ENCODE assay signal across 19 cellular contexts in genomic region chr15:101132390-101133180, GRCh38.
"Had no signal": no experiment of that assay in that cellular context is flagged by ENCODE, and none has a peak within 500 bp of the region (broad histone marks: within the 10 kb centered on the region; RNA-seq: fewer than 3 reads in every experiment).

No MANE protein-coding gene starts in this region.

- FAIRE-seq: small intestine had no signal

- H3K27me3 ChIP-seq: dorsolateral prefrontal cortex, hepatocyte, neutrophil, right atrium auricular region, suprapubic skin, thyroid gland, upper lobe of left lung, uterus had no signal

- H3K4me3 ChIP-seq: coronary artery, dorsolateral prefrontal cortex, hepatocyte, right atrium auricular region, suprapubic skin, thyroid gland, upper lobe of left lung, uterus had no signal

- H3K36me3 ChIP-seq: neutrophil, right atrium auricular region, suprapubic skin, thyroid gland, upper lobe of left lung, uterus had no signal

- H2AFZ ChIP-seq: hepatocyte had no signal

- H3K4me2 ChIP-seq: hepatocyte had no signal

- H3K27ac ChIP-seq: coronary artery, dorsolateral prefrontal cortex, hepatocyte, right atrium auricular region, suprapubic skin, thyroid gland, upper lobe of left lung, uterus had no signal

- DNase-seq: dorsolateral prefrontal cortex; effector CD8-positive, alpha-beta T cell; foreskin melanocyte; head of caudate nucleus; left colon; left ventricle myocardium superior; naive thymus-derived CD4-positive, alpha-beta T cell; nephron progenitor cell; small intestine; stimulated activated CD4-positive, alpha-beta T cell treated with anti-CD3 and anti-CD28 coated beads, Interleukin-2, amount 100 ng/mL, for 48 hours; stimulated activated naive CD4-positive, alpha-beta T cell treated with Interleukin-2 at 50 U/mL for 16 hours; thyroid gland; upper lobe of left lung; uterus had no signal

- H3K9me3 ChIP-seq: neutrophil, suprapubic skin, thyroid gland had no signal

- H3K79me2 ChIP-seq: hepatocyte had no signal

- ATAC-seq: left colon; left ventricle myocardium superior; naive thymus-derived CD4-positive, alpha-beta T cell had no signal
